29 cellular contexts compared by ENCODE assay signal in genomic region chr5:34663771-34664496, GRCh38. TPM values are rescaled to one million over a fixed set of nuclear protein-coding genes. Genes with fewer than 3 reads are reported as not detected.
DNase-seq lines count a peak whose midpoint lies in the region; ATAC-seq, FAIRE-seq and TF ChIP-seq lines count a peak whose summit lies in the region.
"Had no signal": no experiment of that assay in that cellular context is flagged by ENCODE, and none has a peak within 500 bp of the region (broad histone marks: within the 10 kb centered on the region; RNA-seq: fewer than 3 reads in every experiment).

No MANE protein-coding gene starts in this region.

- no peaks in the 10 kb centered on the region; the same call in 1 of the 2 replicates for H3K9me3 ChIP-seq in HEK293 (ENCODE audit: control insufficient read depth, insufficient read depth, low read depth, low read length)
- H3K9me3 ChIP-seq in K562 (replicated peaks; ENCODE audit: control insufficient read depth, insufficient read depth, low read depth, low read length): no peaks in the 10 kb centered on the region
- no peaks in the 10 kb centered on the region for H3K9me3 ChIP-seq in neural progenitor cell (ENCODE audit: low read depth)
- no peaks in the 10 kb centered on the region for H3K9me3 ChIP-seq in ovary
- H3K9me3 ChIP-seq: A549, HAP-1 had no signal

- CTCF ChIA-PET in HEK293 (lab: Yijun Ruan, JAX): interaction anchor here (0.5 to 0.9 kb wide), 4 partner anchors 15 to 235 kb away, joined by 3 to 4 read pairs (median 3); no protein-coding TSS in a partner anchor
- CTCF ChIA-PET in K562 (lab: Yijun Ruan, JAX; ENCODE audit: low intra/inter-chr PET ratio): no interaction called here

- H3K27me3 ChIP-seq in K562 (ENCODE audit: control insufficient read depth in 2 of 2, insufficient read depth in 2 of 2, low read length in 2 of 2) (no peaks in the 10 kb centered on the region), neural progenitor cell (no peaks in the 10 kb centered on the region), ovary (no peaks in the 10 kb centered on the region)

- H3K9ac ChIP-seq in K562 (ENCODE audit: insufficient read depth in 1 of 2, low read depth in 2 of 2, low read length in 2 of 2): no peak overlapping the region
- H3K9ac ChIP-seq in neural progenitor cell: no peak overlapping the region

- H3K79me2 ChIP-seq in K562 (ENCODE audit: control insufficient read depth, insufficient read depth, low read length) (peaks cover 55% of the 10 kb centered on the region), neural progenitor cell (ENCODE audit: low read depth) (peaks cover 98% of the 10 kb centered on the region)

- ATAC-seq in K562: no peak
- ATAC-seq: A549, GM12878, Panc1 had no signal

- H3K4me1 ChIP-seq in HEK293 (ENCODE audit: control insufficient read depth, insufficient read depth, low read length) (no peaks in the 10 kb centered on the region), K562 (replicated peaks in 1 of 2; ENCODE audit: control insufficient read depth in 2 of 2, insufficient read depth in 2 of 2, low read length in 2 of 2) (peaks cover 6 to 8% of the 10 kb centered on the region in 2 experiments; a peak in 3 of 5 replicates), neural progenitor cell (peaks cover 6% of the 10 kb centered on the region), ovary (ENCODE audit: insufficient read depth) (no peaks in the 10 kb centered on the region)
- H3K4me1 ChIP-seq: HAP-1 had no signal

- peak overlapping the region; percentile 16 for H3K4me3 Mint-ChIP-seq in neural crest cell
- no peak overlapping the region for H3K4me3 Mint-ChIP-seq in neural progenitor cell
- H3K4me3 Mint-ChIP-seq: CD4-positive, alpha-beta memory T cell; IgD-negative memory B cell had no signal

- TF ChIP-seq CTCF in HEK293 (tag by site-specific recombination; IDR thresholded peaks at IDR 0.05) (no peak), K562 (IDR thresholded peaks at IDR 0.05 in 2 of 3, conservative IDR thresholded peaks at IDR 0.05 in 1 of 3; ENCODE audit: insufficient read depth in 2 of 3, low read depth in 1 of 3, low read length in 3 of 3) (no peak), neural crest cell (conservative IDR thresholded peaks at IDR 0.05) (no peak), neural progenitor cell (IDR thresholded peaks at IDR 0.05) (no peak), ovary (IDR thresholded peaks at IDR 0.05) (no peak)

- no peak overlapping the region for H3K4me3 ChIP-seq in HEK293 (ENCODE audit: low read depth, low read length)
- H3K4me3 ChIP-seq in K562: no peak overlapping the region
- H3K4me3 ChIP-seq in neural progenitor cell: no peak overlapping the region
- H3K4me3 ChIP-seq in ovary: no peak overlapping the region
- H3K4me3 ChIP-seq: A549, GM12878, HAP-1 had no signal

- WGBS in K562 (ENCODE audit: insufficient coverage, low coverage, missing lambda C conversion rate): 75% methylated on average over 7 of the region's 7 CpGs
- 83 to 98% (median 85%) methylated on average over 7 of the region's 7 CpGs for WGBS in ovary, 3 donors

- H3K27me3 Mint-ChIP-seq in neural crest cell (ENCODE audit: low read depth) (no peaks in the 10 kb centered on the region), neural progenitor cell (ENCODE audit: insufficient read depth, low read depth) (peaks cover 3% of the 10 kb centered on the region)

- no peak for FAIRE-seq in K562 (lab: Jason Lieb, UNC)
- FAIRE-seq: A549, GM12878 had no signal

- peaks cover 11% of the 10 kb centered on the region for H3K36me3 Mint-ChIP-seq in neural crest cell (ENCODE audit: low read depth)
- H3K36me3 Mint-ChIP-seq in neural progenitor cell: peaks cover 25% of the 10 kb centered on the region
- H3K36me3 Mint-ChIP-seq: CD4-positive, alpha-beta memory T cell; IgD-negative memory B cell had no signal

- in situ Hi-C loops in K562 (cut with MboI): no loop called here

- H3K27ac ChIP-seq in HEK293 (ENCODE audit: extremely low read depth, low read depth, low read length): no peak overlapping the region
- H3K27ac ChIP-seq in K562 (ENCODE audit: extremely low read depth, low read depth, low read length): no peak overlapping the region
- no peak overlapping the region for H3K27ac ChIP-seq in neural progenitor cell
- H3K27ac ChIP-seq in ovary: no peak overlapping the region
- H3K27ac ChIP-seq: A549, RWPE1 had no signal

- H2AFZ ChIP-seq in K562 (ENCODE audit: low read depth, low read length): no peak overlapping the region
- H2AFZ ChIP-seq in neural progenitor cell (replicated peaks): no peak overlapping the region

- H4K20me1 ChIP-seq in K562 (replicated peaks; ENCODE audit: control insufficient read depth, insufficient read depth, low read length) (no peaks in the 10 kb centered on the region; the same call in 1 of the 2 replicates), neural progenitor cell (ENCODE audit: low read depth) (peaks cover 34% of the 10 kb centered on the region)

- DNase-seq in NCI-H82 (lab: John Stamatoyannopoulos, UW) (peak; percentile 88), K562 (ENCODE audit: extremely low read depth in 1 of 4, low spot score in 3 of 4) (no peak), neural crest cell (ENCODE audit: low read depth, low spot score) (no peak), neural progenitor cell (ENCODE audit: low spot score) (no peak), posterior cingulate gyrus (no peak), ovary (no peak)
- DNase-seq: C1 segment of cervical spinal cord; CD4-positive, alpha-beta memory T cell; COR-L47; DMS79; EL; GDM1; GOT3; NCI-H1092; NCI-H1436; NCI-H187; NCI-H2081 treated with DMSO at 0.1 percent for 48 hours; NCI-H2171; NCI-H226; NCI-H510A; NCI-H774; SHP77 had no signal

- H3K4me2 ChIP-seq in K562 (ENCODE audit: insufficient read depth, low read length) (no peak overlapping the region), neural progenitor cell (no peak overlapping the region)
- H3K4me2 ChIP-seq: A549 had no signal

- H3K9me1 ChIP-seq in K562 (ENCODE audit: control insufficient read depth, insufficient read depth, low read length): no peaks in the 10 kb centered on the region

- peaks cover 21% of the 10 kb centered on the region for H3K4me1 Mint-ChIP-seq in neural crest cell
- peaks cover 15% of the 10 kb centered on the region for H3K4me1 Mint-ChIP-seq in neural progenitor cell
- H3K4me1 Mint-ChIP-seq: IgD-negative memory B cell had no signal

- H3K9me3 Mint-ChIP-seq in neural crest cell: no peaks in the 10 kb centered on the region
- peaks cover 2% of the 10 kb centered on the region for H3K9me3 Mint-ChIP-seq in neural progenitor cell

- POLR2A ChIA-PET in HEK293 (lab: Yijun Ruan, JAX) (interaction anchor here (0.6 to 1.5 kb wide), 3 partner anchors 9 to 1002 kb away, joined by 3 to 4 read pairs (median 3); no protein-coding TSS in a partner anchor), K562 (lab: Yijun Ruan, JAX) (interaction anchor here (0.6 to 1.4 kb wide), 4 partner anchors 16 to 227 kb away, joined by 3 to 7 read pairs (median 4); no protein-coding TSS in a partner anchor)

- no peak for TF ChIP-seq EP300 in K562 (IDR thresholded peaks at IDR 0.05; ENCODE audit: low read length)
- TF ChIP-seq EP300 in ovary (IDR thresholded peaks at IDR 0.05): no peak

- TF ChIP-seq RAD21 in K562 (CRISPR knock-in tag; conservative IDR thresholded peaks at IDR 0.05 in 1 of 2, IDR thresholded peaks at IDR 0.05 in 1 of 2): no peak

- intact Hi-C loops in K562 (cut with micrococcal nuclease): no loop called here
- intact Hi-C loops in posterior cingulate gyrus (cut with DNase I): no loop called here
- intact Hi-C loops in ovary (cut with DNase I): no loop called here

- no peak for TF ChIP-seq POLR2A in K562 (conservative IDR thresholded peaks at IDR 0.05)
- TF ChIP-seq POLR2A in ovary (IDR thresholded peaks at IDR 0.05): no peak

- BruUV-seq in K562 (replicated peaks; lab: Mats Ljungman, UMichigan): no TSS peak

- peaks cover 11 to 15% of the 10 kb centered on the region in 2 experiments for H3K36me3 ChIP-seq in HEK293 (ENCODE audit: control insufficient read depth in 2 of 2, insufficient read depth in 1 of 2, low read length in 2 of 2)
- peaks cover 10% of the 10 kb centered on the region; the same call in 2 of the 3 replicates for H3K36me3 ChIP-seq in K562 (ENCODE audit: control insufficient read depth, insufficient read depth, low read length)
- H3K36me3 ChIP-seq in neural progenitor cell: no peaks in the 10 kb centered on the region
- no peaks in the 10 kb centered on the region for H3K36me3 ChIP-seq in ovary
- H3K36me3 ChIP-seq: HAP-1 had no signal

- no peak overlapping the region for H3K27ac Mint-ChIP-seq in neural crest cell (ENCODE audit: unreplicated experiment)
- no peak overlapping the region for H3K27ac Mint-ChIP-seq in neural progenitor cell
- H3K27ac Mint-ChIP-seq: CD4-positive, alpha-beta memory T cell; IgD-negative memory B cell had no signal

- H3F3A ChIP-seq in neural progenitor cell (ENCODE audit: low read depth): no peaks in the 10 kb centered on the region

TF ChIP-seq in HEK293, 187 proteins besides CTCF, POLR2A, EP300 and RAD21 (continues in another document):
- 0 out of 2 replicates have a peak, but pooled peaks have one; percentile 26 for TF ChIP-seq ZBTB8A (tag by site-specific recombination; IDR thresholded peaks at IDR 0.05)

TF ChIP-seq in K562, 482 proteins besides CTCF, POLR2A, EP300 and RAD21 (continues in another document):
- no peak for TF ChIP-seq RFX5 (IDR thresholded peaks at IDR 0.05; ENCODE audit: low read depth, low read length)

RNA-seq across cellular contexts. Expression of gene RAI14, which starts 7.8 kb away (rescaled TPM):
- total RNA-seq in K562 (2011; cell fraction: chromatin; rRNA removed; ENCODE audit: low replicate concordance): 38.2 and 39.6 TPM in 2 replicates
- 12.7 and 17.1 TPM in 2 replicates for total RNA-seq in K562 (2011; cell fraction: nucleolus; rRNA removed)
- total RNA-seq in K562 (2011; cell fraction: nucleoplasm; rRNA removed): 23.8 and 35.0 TPM in 2 replicates
- total RNA-seq in K562 (2014; rRNA removed): 26.2 and 28.7 TPM in 2 replicates
- total RNA-seq in K562 (2014; rRNA removed; fragmentation: Illumina TruSeq; extraction: Trizol): 36.6 and 41.5 TPM in 2 replicates
- total RNA-seq in K562 (2015; rRNA removed; fragmentation: Illumina TruSeq; extraction: Trizol): 24.9 and 26.9 TPM in 2 replicates
- total RNA-seq in K562 (2021): 52.4 and 58.6 TPM in 2 replicates
- 21.1 and 34.8 TPM in 2 replicates for polyA plus RNA-seq in K562 (2011; rRNA removed)
- polyA plus RNA-seq in K562 (2011; cell fraction: cytosol; rRNA removed): 16.5 and 29.9 TPM in 2 replicates
- 10.9 and 24.1 TPM in 2 replicates for polyA plus RNA-seq in K562 (2011; cell fraction: nucleus; rRNA removed)
- 17.2 and 23.2 TPM in 2 replicates for polyA plus RNA-seq in K562 (2012)
- polyA plus RNA-seq in K562 (2014; fragmentation: Illumina TruSeq; extraction: Trizol): 44.7 and 45.1 TPM in 2 replicates
- polyA plus RNA-seq in K562 (2014; fragmentation: Nextera tagmentation; extraction: Ambion mirVana): 10 to 100 TPM; 11.3 to 12.6 TPM
- polyA plus RNA-seq in K562 (2014; rRNA removed): 25.8 and 82.5 TPM in 2 replicates
- 86.8 and 125 TPM in 2 replicates for polyA minus RNA-seq in K562 (2011; rRNA and poly(A)+ RNA removed)
- polyA minus RNA-seq in K562 (2011; cell fraction: cytosol; rRNA and poly(A)+ RNA removed): 23.6 and 23.8 TPM in 2 replicates
- polyA minus RNA-seq in K562 (2011; cell fraction: nucleus; rRNA and poly(A)+ RNA removed): 8.6 and 11.3 TPM in 2 replicates
- total RNA-seq in neural crest cell: 82.7 and 92.7 TPM in 2 replicates
- 47.9 and 54.6 TPM in 2 replicates for total RNA-seq in neural progenitor cell (ENCODE audit: low replicate concordance)
- 10 to 100 TPM; 15.4 to 36.1 (median 27.9) TPM for total RNA-seq in ovary
- 10 to 100 TPM in 1 of 2 donors, 1 to 10 TPM in 1; 8.2 to 24.6 TPM for polyA plus RNA-seq in ovary

Comparison
In these comparisons a context has a peak if more than half of its experiments do, and no peak if none do; other contexts are left out.
1. Of the 44 proteins assayed by ChIP-seq in both K562 and HEK293: peak only in K562: none; only in HEK293: ZBTB8A; in both: none; in neither: 43.